Comparison of ENCODE assay signal across 10 cellular contexts in genomic region chr3:100044369-100044768, GRCh38.
DNase-seq lines count a peak whose midpoint lies in the region; ATAC-seq and TF ChIP-seq lines count a peak whose summit lies in the region.
"Had no signal": no experiment of that assay in that cellular context is flagged by ENCODE, and none has a peak within 500 bp of the region (broad histone marks: within the 10 kb centered on the region; RNA-seq: fewer than 3 reads in every experiment).

No MANE protein-coding gene starts in this region.

- peaks cover 18% of the 10 kb centered on the region for H3F3A ChIP-seq in DOHH2 (ENCODE audit: control insufficient read depth, insufficient read depth)

- no peaks in the 10 kb centered on the region for H3K36me3 Mint-ChIP-seq in activated T-cell treated with anti-CD3 and anti-CD28 coated beads, Interleukin-2, amount 50 U/mL, for 4 hours (ENCODE audit: insufficient read depth)

- no peak for TF ChIP-seq EP300 in esophagus muscularis mucosa (IDR thresholded peaks at IDR 0.05)

- no peaks in the 10 kb centered on the region for H3K79me2 ChIP-seq in DOHH2 (ENCODE audit: control insufficient read depth, low read length)

- TF ChIP-seq CTCF in DOHH2 (IDR thresholded peaks at IDR 0.05; ENCODE audit: low read depth, low read length, poor library complexity, severe bottlenecking) (no peak), esophagus muscularis mucosa (IDR thresholded peaks at IDR 0.05) (no peak)

- H3K4me1 ChIP-seq in DOHH2 (ENCODE audit: control insufficient read depth, low read length) (peaks cover 49% of the 10 kb centered on the region), esophagus muscularis mucosa (peaks cover 69 to 88% (median 78%) of the 10 kb centered on the region in 4 donors)
- no peaks in the 10 kb centered on the region for H3K4me1 ChIP-seq in effector memory CD4-positive, alpha-beta T cell (ENCODE audit: control insufficient read depth, insufficient read depth, low read length, poor library complexity, severe bottlenecking)

- H3K27me3 ChIP-seq in DOHH2 (ENCODE audit: control insufficient read depth, low read length) (no peaks in the 10 kb centered on the region), esophagus muscularis mucosa (no peaks in the 10 kb centered on the region)
- no peaks in the 10 kb centered on the region for H3K27me3 ChIP-seq in effector memory CD4-positive, alpha-beta T cell (replicated peaks; ENCODE audit: control insufficient read depth, insufficient read depth, low read length, poor library complexity, severe bottlenecking)

- H3K4me2 ChIP-seq in DOHH2 (ENCODE audit: low read length): peak overlapping the region; percentile 40

- no peaks in the 10 kb centered on the region for H3K9me3 Mint-ChIP-seq in activated T-cell treated with anti-CD3 and anti-CD28 coated beads, Interleukin-2, amount 50 U/mL, for 4 hours

- DNase-seq in esophagus muscularis mucosa (ENCODE audit: extremely low spot score) (no peak), NCI-H146 treated with DMSO at 0.1 percent for 48 hours (lab: John Stamatoyannopoulos, UW; ENCODE audit: unreplicated experiment) (no peak), amygdala (lab: John Stamatoyannopoulos, UW) (no peak)
- DNase-seq in activated T-cell treated with anti-CD3 and anti-CD28 coated beads, Interleukin-2, amount 50 U/mL, for 4 hours: no peak
- no peak for DNase-seq in effector memory CD4-positive, alpha-beta T cell
- DNase-seq: NCI-H446 had no signal

- H4K20me1 ChIP-seq in DOHH2 (ENCODE audit: control insufficient read depth, insufficient read depth, low read depth, low read length): peaks cover 12% of the 10 kb centered on the region; the same call in 1 of the 2 replicates

- H3K9me2 ChIP-seq in DOHH2 (replicated peaks; ENCODE audit: control insufficient read depth, low read length): no peaks in the 10 kb centered on the region

- H3K4me3 ChIP-seq in DOHH2 (ENCODE audit: low read length) (no peak overlapping the region), esophagus muscularis mucosa (no peak overlapping the region)
- no peak overlapping the region for H3K4me3 ChIP-seq in effector memory CD4-positive, alpha-beta T cell (ENCODE audit: insufficient read depth, low read depth, low read length, poor library complexity, severe bottlenecking)
- H3K4me3 ChIP-seq: cardiac muscle cell had no signal

- no peaks in the 10 kb centered on the region for H3K27me3 Mint-ChIP-seq in activated T-cell treated with anti-CD3 and anti-CD28 coated beads, Interleukin-2, amount 50 U/mL, for 4 hours (ENCODE audit: low read depth)

- intact Hi-C loops in esophagus muscularis mucosa (cut with DNase I): loop anchor here (5.0 to 10.0 kb wide), 2 partner anchors 177 to 200 kb away; no protein-coding TSS in a partner anchor

- H3K9me3 ChIP-seq in DOHH2 (ENCODE audit: control insufficient read depth, insufficient read depth, low read length) (no peaks in the 10 kb centered on the region), esophagus muscularis mucosa (no peaks in the 10 kb centered on the region)
- H3K9me3 ChIP-seq in effector memory CD4-positive, alpha-beta T cell (ENCODE audit: control insufficient read depth, low read length): no peaks in the 10 kb centered on the region

- H3K36me3 ChIP-seq in DOHH2 (ENCODE audit: control insufficient read depth, low read length): no peaks in the 10 kb centered on the region
- no peaks in the 10 kb centered on the region for H3K36me3 ChIP-seq in esophagus muscularis mucosa
- H3K36me3 ChIP-seq in effector memory CD4-positive, alpha-beta T cell (ENCODE audit: control insufficient read depth, insufficient read depth, low read length): no peaks in the 10 kb centered on the region
- H3K36me3 ChIP-seq: cardiac muscle cell had no signal

- no peak overlapping the region for H3K4me3 Mint-ChIP-seq in activated T-cell treated with anti-CD3 and anti-CD28 coated beads, Interleukin-2, amount 50 U/mL, for 4 hours

- ATAC-seq in GM21390 (IDR thresholded peaks at IDR 0.05; ENCODE audit: unreplicated experiment) (peak; percentile 76), HG03521 (IDR thresholded peaks at IDR 0.05; ENCODE audit: unreplicated experiment) (peak; percentile 84)
- no peak for ATAC-seq in activated T-cell treated with anti-CD3 and anti-CD28 coated beads, Interleukin-2, amount 50 U/mL, for 4 hours

- H3K27ac ChIP-seq in DOHH2 (ENCODE audit: low read depth, low read length): no peak overlapping the region
- H3K27ac ChIP-seq in esophagus muscularis mucosa (replicated peaks in 1 of 4): peak overlapping the region; percentile 79 to 93 (median 90)
- H3K27ac ChIP-seq in effector memory CD4-positive, alpha-beta T cell (ENCODE audit: insufficient read depth, low read length, poor library complexity, severe bottlenecking): no peak overlapping the region
- H3K27ac ChIP-seq: cardiac muscle cell had no signal

- peaks cover 11% of the 10 kb centered on the region for H3K4me1 Mint-ChIP-seq in activated T-cell treated with anti-CD3 and anti-CD28 coated beads, Interleukin-2, amount 50 U/mL, for 4 hours (ENCODE audit: low read depth)

- no peak for TF ChIP-seq POLR2A in esophagus muscularis mucosa (IDR thresholded peaks at IDR 0.05; ENCODE audit: low read depth)

Comparison
In these comparisons a context has a peak if more than half of its experiments do, and no peak if none do; other contexts are left out.
1. H3K27ac ChIP-seq: peak in esophagus muscularis mucosa (4 of 4); none in DOHH2 (single experiment) and effector memory CD4-positive, alpha-beta T cell (single experiment).
2. ATAC-seq: peak in GM21390 (single experiment) and HG03521 (single experiment); none in activated T-cell treated with anti-CD3 and anti-CD28 coated beads, Interleukin-2, amount 50 U/mL, for 4 hours (0 of 2).